In the genomic region with DNA sequence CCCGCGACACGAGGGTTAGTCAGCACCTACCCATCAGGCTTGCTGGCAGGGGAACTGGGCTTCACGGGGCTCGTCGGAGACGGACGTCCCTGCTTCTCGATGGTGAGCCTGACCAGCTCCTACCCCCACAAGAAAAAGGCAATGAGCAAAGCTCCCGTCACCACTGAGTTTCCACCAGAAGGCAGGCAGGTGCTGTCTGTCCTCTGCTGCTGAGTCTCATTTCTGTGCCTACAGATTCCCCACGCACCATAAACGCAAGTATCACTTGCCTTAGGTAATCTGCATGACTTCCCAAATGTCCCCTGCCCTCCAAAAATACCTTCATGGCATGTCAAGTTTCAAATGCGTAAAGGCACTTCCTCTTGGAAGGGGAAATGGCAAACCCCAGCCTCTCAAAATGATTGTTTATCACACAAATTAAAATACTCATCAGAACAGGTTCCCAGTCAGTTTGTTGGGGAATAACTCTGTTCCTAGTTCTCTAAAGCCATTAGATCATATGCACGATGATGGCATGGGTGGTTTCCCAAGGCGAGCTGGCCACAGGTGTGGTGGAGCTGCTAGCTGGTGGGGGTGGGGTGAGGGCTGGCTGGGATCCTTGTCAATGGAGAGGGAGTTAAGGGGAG, we compare ENCODE assay signal across 9 cellular contexts.
A peak's percentile ranks its signal among the peaks of the same experiment; 100 is the strongest.
DNase-seq lines count a peak whose midpoint lies in the region; ATAC-seq and TF ChIP-seq lines count a peak whose summit lies in the region.
"Had no signal": no experiment of that assay in that cellular context is flagged by ENCODE, and none has a peak within 500 bp of the region (broad histone marks: within the 10 kb centered on the region; RNA-seq: fewer than 3 reads in every experiment).

No MANE protein-coding gene starts in this region.

- H3K27ac ChIP-seq in brain microvascular endothelial cell, result no peak overlapping the region

- no peak overlapping the region for H3K4me3 Mint-ChIP-seq in activated CD4-positive, alpha-beta memory T cell treated with anti-CD3 and anti-CD28 coated beads, Interleukin-2, amount 10 ng/mL, durations not matched to agents 7 days and 5 days
- H3K4me3 Mint-ChIP-seq: activated naive CD8-positive, alpha-beta T cell treated with anti-CD3 and anti-CD28 coated beads, Interleukin-2, amount 10 ng/mL, durations not matched to agents 7 days and 5 days; neural crest cell had no signal

- CTCF ChIA-PET in activated CD4-positive, alpha-beta memory T cell treated with anti-CD3 and anti-CD28 coated beads, Interleukin-2, amount 10 ng/mL, durations not matched to agents 7 days and 5 days (lab: Charles Lee), result interaction anchor here (1.1 to 2.1 kb wide), 2 partner anchors 12 to 110 kb away, joined by 5 to 8 read pairs; no protein-coding TSS in a partner anchor

- TF ChIP-seq CTCF in GM13977 (IDR thresholded peaks at IDR 0.05; ENCODE audit: extremely low read depth, insufficient read depth, missing control alignments) (peak; percentile 39), brain microvascular endothelial cell (IDR thresholded peaks at IDR 0.05; ENCODE audit: low read depth, low read length, missing control alignments) (no peak)

- H3K9me3 Mint-ChIP-seq in activated CD4-positive, alpha-beta memory T cell treated with anti-CD3 and anti-CD28 coated beads, Interleukin-2, amount 10 ng/mL, durations not matched to agents 7 days and 5 days, result no peaks in the 10 kb centered on the region
- H3K9me3 Mint-ChIP-seq: activated naive CD8-positive, alpha-beta T cell treated with anti-CD3 and anti-CD28 coated beads, Interleukin-2, amount 10 ng/mL, durations not matched to agents 7 days and 5 days; neural crest cell had no signal

- H3K36me3 ChIP-seq in brain microvascular endothelial cell (replicated peaks), result peaks cover 3% of the 10 kb centered on the region

- H3K27ac Mint-ChIP-seq in activated CD4-positive, alpha-beta memory T cell treated with anti-CD3 and anti-CD28 coated beads, Interleukin-2, amount 10 ng/mL, durations not matched to agents 7 days and 5 days, result peak overlapping the region; percentile 69
- H3K27ac Mint-ChIP-seq: activated naive CD8-positive, alpha-beta T cell treated with anti-CD3 and anti-CD28 coated beads, Interleukin-2, amount 10 ng/mL, durations not matched to agents 7 days and 5 days had no signal

- H3K4me1 Mint-ChIP-seq in activated CD4-positive, alpha-beta memory T cell treated with anti-CD3 and anti-CD28 coated beads, Interleukin-2, amount 10 ng/mL, durations not matched to agents 7 days and 5 days, result peaks cover 76% of the 10 kb centered on the region

- POLR2A ChIA-PET in activated CD4-positive, alpha-beta memory T cell treated with anti-CD3 and anti-CD28 coated beads, Interleukin-2, amount 10 ng/mL, durations not matched to agents 7 days and 5 days (lab: Charles Lee), result interaction anchor here (3.0 to 3.4 kb wide), 2 partner anchors 47 to 103 kb away, joined by 23 to 27 read pairs; no protein-coding TSS in a partner anchor

- ATAC-seq in GM21717 (IDR thresholded peaks at IDR 0.05; ENCODE audit: unreplicated experiment) (peak; percentile 46), sciatic nerve (peak; percentile 26), HG03571 (IDR thresholded peaks at IDR 0.05; ENCODE audit: unreplicated experiment) (no peak)

- peaks cover 73% of the 10 kb centered on the region for H3K36me3 Mint-ChIP-seq in activated CD4-positive, alpha-beta memory T cell treated with anti-CD3 and anti-CD28 coated beads, Interleukin-2, amount 10 ng/mL, durations not matched to agents 7 days and 5 days (ENCODE audit: low read depth)

- H3K27me3 Mint-ChIP-seq in activated CD4-positive, alpha-beta memory T cell treated with anti-CD3 and anti-CD28 coated beads, Interleukin-2, amount 10 ng/mL, durations not matched to agents 7 days and 5 days, result no peaks in the 10 kb centered on the region
- H3K27me3 Mint-ChIP-seq: activated naive CD8-positive, alpha-beta T cell treated with anti-CD3 and anti-CD28 coated beads, Interleukin-2, amount 10 ng/mL, durations not matched to agents 7 days and 5 days had no signal

- no peak overlapping the region for H3K4me3 ChIP-seq in brain microvascular endothelial cell (ENCODE audit: low read depth, low read length)

- DNase-seq in GM13977 (ENCODE audit: low spot score), result peak; percentile 69
- no peak for DNase-seq in activated CD4-positive, alpha-beta memory T cell treated with anti-CD3 and anti-CD28 coated beads, Interleukin-2, amount 10 ng/mL, durations not matched to agents 7 days and 5 days
- peak; percentile 60 for DNase-seq in sciatic nerve (ENCODE audit: low spot score)
- no peak for DNase-seq in kidney glomerular epithelial cell (lab: John Stamatoyannopoulos, UW)
- no peak for DNase-seq in brain microvascular endothelial cell
- DNase-seq: activated naive CD8-positive, alpha-beta T cell treated with anti-CD3 and anti-CD28 coated beads, Interleukin-2, amount 10 ng/mL, durations not matched to agents 7 days and 5 days had no signal

- in situ Hi-C loops in GM13977 (cut with MboI; ENCODE audit: low pct_unique_long_range_greater_than_20kb, low sequenced_read_pairs, unreplicated experiment) (no loop called here), brain microvascular endothelial cell (cut with HindIII; ENCODE audit: low pct_ligation_motif_present, low sequenced_read_pairs) (no loop called here)

- intact Hi-C loops in sciatic nerve (cut with DNase I), result no loop called here

- no peaks in the 10 kb centered on the region for H3K27me3 ChIP-seq in brain microvascular endothelial cell (replicated peaks)

Comparison
In these comparisons a context has a peak if more than half of its experiments do, and no peak if none do; other contexts are left out.
1. DNase-seq: peak in GM13977 (single experiment) and sciatic nerve (single experiment); none in activated CD4-positive, alpha-beta memory T cell treated with anti-CD3 and anti-CD28 coated beads, Interleukin-2, amount 10 ng/mL, durations not matched to agents 7 days and 5 days (single experiment), kidney glomerular epithelial cell (single experiment) and brain microvascular endothelial cell (single experiment).